In the genomic region with DNA sequence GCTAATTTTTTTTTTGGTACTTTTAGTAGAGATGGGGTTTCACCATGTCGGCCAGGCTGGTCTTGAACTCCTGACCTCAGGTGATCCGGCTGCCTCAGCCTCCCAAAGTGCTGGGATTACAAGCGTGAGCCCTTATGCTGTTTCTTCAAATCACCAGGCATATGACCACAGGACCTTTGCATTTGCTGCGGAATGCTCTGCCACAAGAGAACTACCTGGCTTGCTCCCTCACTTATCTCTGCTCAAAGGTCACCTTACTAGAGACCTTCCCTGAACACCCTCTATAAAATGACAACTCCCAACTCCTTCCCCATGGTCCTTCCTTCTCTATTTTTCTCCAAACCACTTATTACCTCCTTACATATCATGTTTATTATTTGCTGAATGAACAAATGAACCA, we compare ENCODE assay signal across 1 cellular context.
TF ChIP-seq lines count a peak whose summit lies in the region.

No MANE protein-coding gene starts in this region.

TF ChIP-seq in IMR-90, 13 proteins besides CTCF, POLR2A, EP300 and RAD21 (continued from another document):
- TF ChIP-seq CHD1 (IDR thresholded peaks at IDR 0.05; ENCODE audit: low read depth, low read length) (no peak), NFE2L2 (IDR thresholded peaks at IDR 0.05; ENCODE audit: low read depth, low read length) (no peak)
